Comparison of ENCODE assay signal across 28 cellular contexts in genomic region chr1:169899519-169900217, GRCh38.
"Had no signal": no experiment of that assay in that cellular context is flagged by ENCODE, and none has a peak within 500 bp of the region (broad histone marks: within the 10 kb centered on the region; RNA-seq: fewer than 3 reads in every experiment).

No MANE protein-coding gene starts in this region.

- FAIRE-seq: endothelial cell of umbilical vein had no signal

- H3K4me3 ChIP-seq: adrenal gland, ascending aorta, coronary artery, dorsolateral prefrontal cortex, heart right ventricle, right atrium auricular region, smooth muscle cell, uterus had no signal

- H3K36me3 ChIP-seq: adrenal gland, ascending aorta, heart right ventricle, right atrium auricular region, uterus had no signal

- H3K27me3 ChIP-seq: adrenal gland, ascending aorta, right atrium auricular region, uterus had no signal

- DNase-seq: activated CD4-positive, alpha-beta T cell treated with anti-CD3 and anti-CD28 coated beads for 36 hours; activated CD4-positive, CD25-positive, alpha-beta regulatory T cell; activated CD8-positive, alpha-beta memory T cell treated with anti-CD3 and anti-CD28 coated beads, Interleukin-2, amount 10 ng/mL, durations not matched to agents 7 days and 5 days; activated CD8-positive, alpha-beta T cell treated with anti-CD3 and anti-CD28 coated beads, Interleukin-2, amount 10 ng/mL, durations not matched to agents 7 days and 5 days; activated naive CD4-positive, alpha-beta T cell; activated naive CD8-positive, alpha-beta T cell treated with anti-CD3 and anti-CD28 coated beads for 36 hours; activated T-cell treated with anti-CD3 and anti-CD28 coated beads, Interleukin-2, amount 50 U/mL, for 48 hours; adrenal gland; dorsolateral prefrontal cortex; effector memory CD4-positive, alpha-beta T cell; foreskin fibroblast; heart right ventricle; left ventricle myocardium superior; midbrain; naive thymus-derived CD4-positive, alpha-beta T cell; nucleus accumbens; stimulated activated CD4-positive, alpha-beta T cell treated with anti-CD3 and anti-CD28 coated beads, Interleukin-1b, Interleukin-23, amount 100 ng/mL, for 48 hours; stimulated activated CD4-positive, alpha-beta T cell treated with anti-CD3 and anti-CD28 coated beads, Interleukin-4, amount 100 ng/mL, for 4 hours; stimulated activated CD8-positive, alpha-beta memory T cell treated with anti-CD3 and anti-CD28 coated beads, Interleukin-4, amount 100 ng/mL, for 48 hours; stimulated activated naive CD8-positive, alpha-beta T cell treated with anti-CD3 and anti-CD28 coated beads, Interleukin-15, amount 100 ng/mL, for 72 hours; substantia nigra; T-helper 1 cell; uterus had no signal
